In the genomic region with DNA sequence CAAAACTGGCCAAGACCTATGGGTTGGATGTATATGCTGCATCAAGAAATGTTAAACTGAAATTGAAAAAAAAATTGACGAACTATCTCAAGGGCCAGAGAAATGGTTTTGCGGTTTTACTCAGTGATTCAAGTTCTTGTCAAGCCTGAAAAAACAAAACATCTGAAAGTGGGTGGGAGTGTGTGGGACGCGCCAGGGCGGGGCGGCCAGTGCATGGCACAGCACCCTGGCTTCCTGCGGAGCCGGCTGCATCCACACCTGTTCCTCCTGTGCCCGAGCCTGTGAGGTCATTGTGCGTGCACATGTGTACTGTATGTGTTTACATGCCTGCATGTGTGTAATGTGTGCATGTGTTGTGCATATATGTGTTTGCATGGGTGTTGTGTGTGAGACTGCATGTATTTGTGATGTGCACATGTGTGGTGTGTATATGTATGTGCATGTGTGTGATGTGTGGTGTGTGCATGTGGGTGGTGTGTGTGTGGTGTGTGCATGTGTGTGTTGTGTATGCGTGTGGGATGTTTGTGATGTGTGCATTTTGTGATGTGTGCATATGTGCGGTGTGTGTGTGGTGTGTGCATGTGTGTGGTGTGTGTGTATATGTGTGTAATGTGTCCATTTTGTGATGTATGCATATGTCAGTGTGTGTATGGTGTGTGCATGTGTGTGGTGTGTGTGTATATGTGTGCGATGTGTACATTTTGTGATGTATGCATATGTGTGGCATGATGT, we compare ENCODE assay signal across 32 cellular contexts. TPM values are rescaled to one million over a fixed set of nuclear protein-coding genes. Genes with fewer than 3 reads are reported as not detected.
DNase-seq lines count a peak whose midpoint lies in the region; ATAC-seq and TF ChIP-seq lines count a peak whose summit lies in the region.
"Had no signal": no experiment of that assay in that cellular context is flagged by ENCODE, and none has a peak within 500 bp of the region (broad histone marks: within the 10 kb centered on the region; RNA-seq: fewer than 3 reads in every experiment).

No MANE protein-coding gene starts in this region.

- H3K4me3 ChIP-seq in neuronal stem cell (ENCODE audit: low read length in 2 of 2), result peak overlapping the region in 1 of 2 donors; percentile 67
- H3K4me3 ChIP-seq: A549, esophagus squamous epithelium, hepatocyte, pancreas, spleen, testis had no signal

- peaks cover 0 to 5% (median 0%) of the 10 kb centered on the region in 3 experiments for H3K27me3 ChIP-seq in neuronal stem cell (ENCODE audit: control insufficient read depth in 3 of 3, insufficient read depth in 3 of 3, low read depth in 1 of 3, low read length in 3 of 3)
- H3K27me3 ChIP-seq: hepatocyte, pancreas, spleen, testis had no signal

- H2BK5ac ChIP-seq in neuronal stem cell (ENCODE audit: low read length), result peak overlapping the region; percentile 5

- WGBS in neuronal stem cell (ENCODE audit: extremely low coverage in 2 of 2, insufficient read length in 2 of 2, insufficient replicate concordance in 1 of 2), 2 donors, result no CpG with 5 or more reads among the region's 13 CpGs

- peak overlapping the region; percentile 80 for H3K9ac ChIP-seq in neuronal stem cell (ENCODE audit: low read depth, low read length, poor library complexity)

- no peak overlapping the region for H2BK15ac ChIP-seq in neuronal stem cell (ENCODE audit: low read length)

- peaks cover 19 to 22% of the 10 kb centered on the region in 2 donors for H3K4me1 ChIP-seq in neuronal stem cell (ENCODE audit: control insufficient read depth in 2 of 2, insufficient read depth in 1 of 2, low read depth in 1 of 2, low read length in 2 of 2)
- H3K4me1 ChIP-seq: esophagus squamous epithelium, pancreas, testis had no signal

- H3K36me3 ChIP-seq in neuronal stem cell (replicated peaks in 1 of 2; ENCODE audit: control insufficient read depth in 2 of 2, insufficient read depth in 2 of 2, low read length in 2 of 2), result peaks cover 0 to 2% of the 10 kb centered on the region in 2 donors
- H3K36me3 ChIP-seq: esophagus squamous epithelium, pancreas, spleen had no signal

- peak overlapping the region; percentile 87 for H3K23ac ChIP-seq in neuronal stem cell (ENCODE audit: low read depth, low read length, poor library complexity)

- no peak overlapping the region for H2AK5ac ChIP-seq in neuronal stem cell (ENCODE audit: low read depth, low read length)

- peak; percentile 73 for ATAC-seq in esophagus mucosa
- ATAC-seq: A549; activated naive CD8-positive, alpha-beta T cell treated with anti-CD3 and anti-CD28 coated beads, Interleukin-2, amount 50 U/mL, for 24 hours; pancreas; Right ventricle myocardium inferior had no signal

- no peak overlapping the region for H2AFZ ChIP-seq in neuronal stem cell (ENCODE audit: low read length)
- H2AFZ ChIP-seq: hepatocyte had no signal

- no peak overlapping the region for H4K8ac ChIP-seq in neuronal stem cell (ENCODE audit: low read depth, low read length)

- H3K4me2 ChIP-seq in neuronal stem cell (ENCODE audit: insufficient read depth, low read length, poor library complexity, severe bottlenecking), result no peak overlapping the region
- H3K4me2 ChIP-seq: A549, hepatocyte had no signal

- H2BK12ac ChIP-seq in neuronal stem cell (ENCODE audit: low read length), result no peak overlapping the region

- H3K4ac ChIP-seq in neuronal stem cell (ENCODE audit: low read length), result no peak overlapping the region

- H3K9me3 ChIP-seq in neuronal stem cell (replicated peaks in 1 of 2; ENCODE audit: control insufficient read depth in 2 of 2, insufficient read depth in 1 of 2, low read depth in 1 of 2, low read length in 2 of 2), result peaks cover 0 to 5% of the 10 kb centered on the region in 2 donors
- H3K9me3 ChIP-seq: A549, esophagus squamous epithelium, pancreas, testis had no signal

- H4K91ac ChIP-seq in neuronal stem cell (ENCODE audit: low read depth, low read length, poor library complexity), result peak overlapping the region; percentile 87

- no peak overlapping the region for H3K18ac ChIP-seq in neuronal stem cell (ENCODE audit: low read length)

- peak overlapping the region; percentile 95 for H3K14ac ChIP-seq in neuronal stem cell (ENCODE audit: low read length)

- CTCF ChIA-PET in HEK293T (lab: Yijun Ruan, JAX), result no interaction called here

- no peak for DNase-seq in HEK293T (ENCODE audit: extremely low spot score)
- DNase-seq in NCI-H226, result peak; percentile 80
- no peak for DNase-seq in neuronal stem cell (ENCODE audit: low spot score)
- DNase-seq in HuH-7.5 (ENCODE audit: low spot score), result no peak
- DNase-seq in amniotic stem cell (lab: John Stamatoyannopoulos, UW), result no peak
- DNase-seq in putamen (ENCODE audit: low spot score), result no peak
- DNase-seq in COLO668 (lab: John Stamatoyannopoulos, UW; ENCODE audit: unreplicated experiment), result no peak
- DNase-seq: activated CD4-positive, alpha-beta memory T cell treated with anti-CD3 and anti-CD28 coated beads for 36 hours; activated CD4-positive, alpha-beta T cell treated with anti-CD3 and anti-CD28 coated beads for 1 hour; activated CD8-positive, alpha-beta memory T cell treated with anti-CD3 and anti-CD28 coated beads, Interleukin-2, amount 50 U/mL, for 4 hours; activated naive CD4-positive, alpha-beta T cell; activated naive CD8-positive, alpha-beta T cell treated with anti-CD3 and anti-CD28 coated beads, Interleukin-2, amount 50 U/mL, for 24 hours; CD4-positive, CD25-positive, alpha-beta regulatory T cell; DMS 273 treated with DMSO at 0.1 percent for 48 hours; EL; esophagus squamous epithelium; H9; left cardiac atrium; NCI-H1105; NCI-H2029; NCI-H524; nephron progenitor cell; pancreas; stimulated activated CD4-positive, alpha-beta T cell treated with anti-CD3 and anti-CD28 coated beads, Interleukin-2, amount 100 ng/mL, for 24 hours; stimulated activated CD8-positive, alpha-beta memory T cell treated with anti-CD3 and anti-CD28 coated beads, Interleukin-4, amount 100 ng/mL, for 48 hours; T-helper 2 cell; testis had no signal

- H3K79me1 ChIP-seq in neuronal stem cell (ENCODE audit: low read depth, low read length), result peaks cover 4% of the 10 kb centered on the region

- no peak overlapping the region for H3K27ac ChIP-seq in neuronal stem cell (replicated peaks; ENCODE audit: low read length)
- H3K27ac ChIP-seq: A549, esophagus squamous epithelium, hepatocyte, pancreas, spleen, testis had no signal

- POLR2A ChIA-PET in HEK293T (lab: Yijun Ruan, JAX), result no interaction called here

- H2BK120ac ChIP-seq in neuronal stem cell (ENCODE audit: low read depth, low read length), result no peak overlapping the region

TF ChIP-seq in HEK293T, 16 proteins besides CTCF, POLR2A, EP300 and RAD21:
- TF ChIP-seq HDGF (IDR thresholded peaks at IDR 0.05; ENCODE audit: borderline replicate concordance) (no peak), LEF1 (IDR thresholded peaks at IDR 0.05; ENCODE audit: borderline replicate concordance) (no peak), CTBP1 (IDR thresholded peaks at IDR 0.05; ENCODE audit: borderline replicate concordance) (no peak), BHLHE40 (IDR thresholded peaks at IDR 0.05; ENCODE audit: borderline replicate concordance) (no peak), FOXA1 (IDR thresholded peaks at IDR 0.05) (no peak), SP1 (IDR thresholded peaks at IDR 0.05) (peak; percentile 13; the same call in 1 of the 2 replicates)

RNA-seq across cellular contexts. Expression of a gene that starts 59.8 kb away (rescaled TPM):
- not detected for total RNA-seq in esophagus mucosa
- polyA plus RNA-seq in neuronal stem cell (2013, experiment 1 of 2), result 10.2 TPM
- 10.4 TPM for polyA plus RNA-seq in neuronal stem cell (2013, experiment 2 of 2)
